7 cellular contexts compared by ENCODE assay signal in the genomic region with DNA sequence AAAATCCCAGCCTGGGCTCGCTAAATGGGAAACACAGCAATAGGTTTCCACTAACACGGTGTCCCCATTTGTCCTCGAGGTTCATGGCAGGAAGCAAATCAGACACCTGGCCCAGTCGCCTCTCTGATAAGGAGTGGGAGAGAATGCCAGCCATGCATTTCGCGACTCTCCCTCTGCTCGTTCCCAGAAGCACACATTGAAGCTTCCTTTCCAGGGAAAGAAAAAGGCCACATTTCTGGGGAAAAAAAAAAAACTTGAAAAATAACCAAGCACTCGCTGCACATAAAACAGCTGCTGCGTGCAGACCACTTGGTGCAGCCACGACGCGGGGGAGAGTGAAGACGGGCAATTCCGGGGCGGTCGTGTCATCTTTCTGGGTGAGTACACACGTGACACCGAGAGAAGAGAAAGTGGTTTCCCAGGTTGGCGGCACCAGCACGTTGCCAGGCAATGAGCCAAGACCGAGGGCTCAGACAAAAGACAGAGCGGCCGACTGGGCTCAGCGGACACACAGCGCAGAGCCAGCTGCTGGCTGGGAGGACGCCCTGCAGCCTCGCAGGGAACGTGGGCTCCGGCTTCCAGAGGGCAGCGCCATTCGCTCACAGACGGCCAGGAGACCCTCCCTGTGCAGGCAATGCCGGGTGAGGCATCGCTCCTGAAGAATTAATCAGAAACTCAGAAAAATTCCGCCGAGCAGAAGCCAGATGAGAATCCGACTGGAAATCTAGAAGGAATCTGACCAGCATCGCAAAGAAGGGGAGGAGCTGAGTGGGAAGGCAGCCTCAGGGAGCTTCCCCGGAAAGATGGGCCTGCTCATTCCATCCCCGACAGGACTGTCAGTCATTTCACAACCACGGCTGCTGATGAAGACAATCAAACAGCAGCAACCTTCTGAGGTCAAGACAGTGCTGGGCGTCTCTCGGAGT.
A peak's percentile ranks its signal among the peaks of the same experiment; 100 is the strongest.
DNase-seq lines count a peak whose midpoint lies in the region; ATAC-seq and TF ChIP-seq lines count a peak whose summit lies in the region.

No MANE protein-coding gene starts in this region.

- peak overlapping the region in 2 of 4 donors; percentile 5 to 46 for H3K4me3 ChIP-seq in adrenal gland

- TF ChIP-seq POLR2A in adrenal gland (IDR thresholded peaks at IDR 0.05): peak; percentile 14 to 64

- no peaks in the 10 kb centered on the region for H3K36me3 ChIP-seq in adrenal gland (replicated peaks in 1 of 2)

- H3K4me1 ChIP-seq in adrenal gland (replicated peaks in 1 of 2): peaks cover 28 to 35% of the 10 kb centered on the region in 2 donors

- 15 to 25% (median 21%) methylated on average over 34 to 43 of the region's 43 CpGs for WGBS in adrenal gland, 4 donors

- DNase-seq in NCI-H2196 (lab: John Stamatoyannopoulos, UW; ENCODE audit: unreplicated experiment) (peak; percentile 78), adrenal gland (peak; percentile 81 to 97 (median 93)), iPS-NIHi11 (ENCODE audit: low spot score) (peak; percentile 27)
- DNase-seq in stimulated activated CD4-positive, alpha-beta T cell treated with anti-CD3 and anti-CD28 coated beads, Interleukin-15, amount 100 ng/mL, for 48 hours (ENCODE audit: low read depth in 2 of 2): peak; percentile 10 to 28

- H3K27me3 ChIP-seq in adrenal gland: no peaks in the 10 kb centered on the region

- H3K27ac ChIP-seq in adrenal gland: peak overlapping the region; percentile 60 to 92 (median 81)

- peak in 5 of 6 experiments; percentile 25 to 54 (median 32) for TF ChIP-seq CTCF in adrenal gland (IDR thresholded peaks at IDR 0.05)

- ATAC-seq in GM19372 (IDR thresholded peaks at IDR 0.05; ENCODE audit: low read depth, unreplicated experiment): peak; percentile 69
- ATAC-seq in GM21360 (IDR thresholded peaks at IDR 0.05; ENCODE audit: unreplicated experiment): no peak
- no peak for ATAC-seq in HG02610 (IDR thresholded peaks at IDR 0.05; ENCODE audit: unreplicated experiment)

- intact Hi-C loops in adrenal gland (cut with DNase I): no loop called here

- H3K9me3 ChIP-seq in adrenal gland (replicated peaks in 1 of 3): no peaks in the 10 kb centered on the region

Comparison
In these comparisons a context has a peak if more than half of its experiments do, and no peak if none do; other contexts are left out.
1. DNase-seq: peak in every context shown above with its lines; median percentile 93 in adrenal gland; 78 in NCI-H2196; 27 in iPS-NIHi11; 19 in stimulated activated CD4-positive, alpha-beta T cell treated with anti-CD3 and anti-CD28 coated beads, Interleukin-15, amount 100 ng/mL, for 48 hours.